In the genomic region with DNA sequence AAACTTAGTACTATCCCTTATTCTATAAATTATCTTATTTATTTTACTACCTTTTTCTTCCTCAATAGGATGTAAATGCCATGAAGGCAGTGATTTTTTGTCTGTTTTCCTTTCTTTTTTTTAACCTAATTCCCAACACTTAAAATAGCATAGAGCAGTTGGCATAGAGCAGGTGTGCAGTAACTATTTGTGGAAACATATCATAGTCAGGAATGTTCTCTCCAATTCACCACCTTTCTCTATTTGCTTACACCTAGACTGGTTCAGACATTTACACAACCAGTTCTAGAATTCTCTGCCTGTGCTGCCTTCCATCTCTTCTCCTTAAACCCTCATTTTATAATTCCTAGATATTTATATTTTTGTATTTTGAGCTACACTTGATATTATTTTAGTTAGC, we compare ENCODE assay signal across 22 cellular contexts.
"Had no signal": no experiment of that assay in that cellular context is flagged by ENCODE, and none has a peak within 500 bp of the region (broad histone marks: within the 10 kb centered on the region; RNA-seq: fewer than 3 reads in every experiment).

No MANE protein-coding gene starts in this region.

- H3K4me1 Mint-ChIP-seq: endodermal cell had no signal

- ATAC-seq: effector memory CD8-positive, alpha-beta T cell; esophagus mucosa; gastrocnemius medialis; heart right ventricle; left cardiac atrium; left lung; left ventricle myocardium superior; lower lobe of right lung; naive thymus-derived CD4-positive, alpha-beta T cell had no signal

- H3K27me3 Mint-ChIP-seq: dendritic cell treated with granulocyte-macrophage colony-stimulating factor and Interleukin-4, amounts not matched to agents 40 ng/mL and 50 ng/mL, for 4 days had no signal

- H3K9me3 Mint-ChIP-seq: dendritic cell treated with granulocyte-macrophage colony-stimulating factor and Interleukin-4, amounts not matched to agents 40 ng/mL and 50 ng/mL, for 4 days; effector memory CD8-positive, alpha-beta T cell; endodermal cell; naive thymus-derived CD4-positive, alpha-beta T cell had no signal

- H3K27ac Mint-ChIP-seq: dendritic cell treated with granulocyte-macrophage colony-stimulating factor and Interleukin-4, amounts not matched to agents 40 ng/mL and 50 ng/mL, for 4 days; effector memory CD8-positive, alpha-beta T cell; endodermal cell; naive thymus-derived CD4-positive, alpha-beta T cell had no signal

- H3K4me3 Mint-ChIP-seq: dendritic cell treated with granulocyte-macrophage colony-stimulating factor and Interleukin-4, amounts not matched to agents 40 ng/mL and 50 ng/mL, for 4 days; effector memory CD8-positive, alpha-beta T cell; endodermal cell; naive thymus-derived CD4-positive, alpha-beta T cell had no signal

- DNase-seq: colonic mucosa; cortex of kidney; effector CD8-positive, alpha-beta T cell; effector memory CD8-positive, alpha-beta T cell; endodermal cell; erythroblast; esophagus squamous epithelium; foreskin melanocyte; gastrocnemius medialis; glutamatergic neuron; head of caudate nucleus; heart right ventricle; hippocampal formation; left cardiac atrium; left lung; left ventricle myocardium superior; lower lobe of right lung; mesendoderm; midbrain; naive thymus-derived CD4-positive, alpha-beta T cell had no signal
